9 cellular contexts compared by ENCODE assay signal in the genomic region with DNA sequence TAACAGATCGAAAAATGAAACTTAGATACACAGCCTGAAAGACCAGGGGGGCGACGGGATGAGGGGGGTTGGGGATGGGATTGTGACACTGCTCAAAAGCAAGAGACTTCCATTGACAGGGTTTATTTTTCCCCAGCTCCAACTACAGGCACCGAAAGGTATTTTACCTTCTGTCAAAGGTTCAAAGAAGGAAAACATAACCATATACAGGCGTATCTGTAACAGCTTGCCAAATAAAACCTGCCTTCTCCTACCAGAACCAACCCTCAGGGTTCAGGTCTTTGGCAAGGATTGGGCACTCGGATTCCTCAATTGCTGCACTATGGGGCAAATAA. TPM values are rescaled to one million over a fixed set of nuclear protein-coding genes. Genes with fewer than 3 reads are reported as not detected.
A peak's percentile ranks its signal among the peaks of the same experiment; 100 is the strongest.
DNase-seq lines count a peak whose midpoint lies in the region; ATAC-seq and TF ChIP-seq lines count a peak whose summit lies in the region.
"Had no signal": no experiment of that assay in that cellular context is flagged by ENCODE, and none has a peak within 500 bp of the region (broad histone marks: within the 10 kb centered on the region; RNA-seq: fewer than 3 reads in every experiment).

No MANE protein-coding gene starts in this region.

- peak overlapping the region; percentile 92 for H3K27ac Mint-ChIP-seq in chondrocyte (ENCODE audit: unreplicated experiment)
- H3K27ac Mint-ChIP-seq in naive thymus-derived CD4-positive, alpha-beta T cell: no peak overlapping the region

- H3K27me3 Mint-ChIP-seq in chondrocyte (ENCODE audit: low read depth): no peaks in the 10 kb centered on the region
- H3K27me3 Mint-ChIP-seq in naive thymus-derived CD4-positive, alpha-beta T cell: peaks cover 43 to 67% (median 57%) of the 10 kb centered on the region in 5 donors

- intact Hi-C loops in naive thymus-derived CD4-positive, alpha-beta T cell (cut with micrococcal nuclease): no loop called here

- CTCF ChIA-PET in naive thymus-derived CD4-positive, alpha-beta T cell (lab: Charles Lee): no interaction called here

- no peak overlapping the region for H3K27ac ChIP-seq in naive thymus-derived CD4-positive, alpha-beta T cell (ENCODE audit: low read depth, low read length)
- H3K27ac ChIP-seq: thyroid gland had no signal

- no peaks in the 10 kb centered on the region for H3K9me3 Mint-ChIP-seq in chondrocyte (ENCODE audit: low read depth)
- peaks cover 0 to 9% (median 0%) of the 10 kb centered on the region in 11 donors for H3K9me3 Mint-ChIP-seq in naive thymus-derived CD4-positive, alpha-beta T cell

- TF ChIP-seq CTCF in chondrocyte (IDR thresholded peaks at IDR 0.05): no peak

- H3K36me3 ChIP-seq in HAP-1 (replicated peaks): no peaks in the 10 kb centered on the region
- H3K36me3 ChIP-seq in naive thymus-derived CD4-positive, alpha-beta T cell (ENCODE audit: control insufficient read depth in 2 of 3, insufficient read depth in 3 of 3, low read length in 3 of 3): no peaks in the 10 kb centered on the region
- H3K36me3 ChIP-seq: thyroid gland had no signal

- POLR2A ChIA-PET in naive thymus-derived CD4-positive, alpha-beta T cell (lab: Charles Lee): no interaction called here

- peak overlapping the region; percentile 87 for H3K4me3 Mint-ChIP-seq in chondrocyte (ENCODE audit: unreplicated experiment)
- H3K4me3 Mint-ChIP-seq in naive thymus-derived CD4-positive, alpha-beta T cell: peak overlapping the region; percentile 8 to 85 (median 64)

- H3K36me3 Mint-ChIP-seq in chondrocyte (ENCODE audit: low read depth): no peaks in the 10 kb centered on the region
- no peaks in the 10 kb centered on the region for H3K36me3 Mint-ChIP-seq in naive thymus-derived CD4-positive, alpha-beta T cell

- no peak for ATAC-seq in naive thymus-derived CD4-positive, alpha-beta T cell
- no peak for ATAC-seq in HG02884 (IDR thresholded peaks at IDR 0.05; ENCODE audit: unreplicated experiment)
- ATAC-seq in HG02763 (IDR thresholded peaks at IDR 0.05; ENCODE audit: unreplicated experiment): no peak

- peak overlapping the region; percentile 59 for H3K4me3 ChIP-seq in HAP-1
- H3K4me3 ChIP-seq in naive thymus-derived CD4-positive, alpha-beta T cell (ENCODE audit: low read length): no peak overlapping the region

- peaks cover 5% of the 10 kb centered on the region for H3K4me1 ChIP-seq in HAP-1
- no peaks in the 10 kb centered on the region for H3K4me1 ChIP-seq in naive thymus-derived CD4-positive, alpha-beta T cell (ENCODE audit: control insufficient read depth in 2 of 2, insufficient read depth in 2 of 2, low read length in 2 of 2)

- H3K27me3 ChIP-seq in HAP-1 (ENCODE audit: low read depth): peaks cover 7% of the 10 kb centered on the region; the same call in 1 of the 2 replicates
- H3K27me3 ChIP-seq in naive thymus-derived CD4-positive, alpha-beta T cell (ENCODE audit: control insufficient read depth in 2 of 2, insufficient read depth in 2 of 2, low read length in 2 of 2): peaks cover 0 to 5% of the 10 kb centered on the region in 2 donors

- in situ Hi-C loops in HAP-1 (cut with MboI; ENCODE audit: low sequenced_read_pairs): no loop called here

- peaks cover 37% of the 10 kb centered on the region for H3K4me1 Mint-ChIP-seq in chondrocyte (ENCODE audit: low read depth)
- H3K4me1 Mint-ChIP-seq in naive thymus-derived CD4-positive, alpha-beta T cell: peaks cover 0 to 33% (median 30%) of the 10 kb centered on the region in 7 donors

- peak; percentile 2 for DNase-seq in AG08396 (ENCODE audit: low spot score)
- peak in 1 of 2 experiments; percentile 48 for DNase-seq in HAP-1 (ENCODE audit: low spot score in 2 of 2)
- DNase-seq in chondrocyte (ENCODE audit: low spot score): no peak
- no peak for DNase-seq in naive thymus-derived CD4-positive, alpha-beta T cell
- no peak for DNase-seq in activated CD4-positive, CD25-positive, alpha-beta regulatory T cell (lab: John Stamatoyannopoulos, UW)
- DNase-seq in pons (ENCODE audit: low spot score): no peak

- H3K9me3 ChIP-seq in HAP-1: no peaks in the 10 kb centered on the region
- H3K9me3 ChIP-seq in naive thymus-derived CD4-positive, alpha-beta T cell (ENCODE audit: control insufficient read depth in 2 of 3, low read length in 3 of 3): no peaks in the 10 kb centered on the region
- H3K9me3 ChIP-seq: thyroid gland had no signal

RNA-seq across cellular contexts. Expression of gene EPHA7, which starts 1.3 kb away (rescaled TPM):
- 55.4 to 83.5 TPM (median 55.4 TPM) in 3 replicates for total RNA-seq in chondrocyte
- not detected for total RNA-seq in naive thymus-derived CD4-positive, alpha-beta T cell
- not detected for polyA plus RNA-seq in naive thymus-derived CD4-positive, alpha-beta T cell

Comparison
In these comparisons a context has a peak if more than half of its experiments do, and no peak if none do; other contexts are left out.
1. RNA of gene EPHA7, which starts 1.3 kb away (total RNA-seq): 55.4 to 83.5 TPM in chondrocyte; not detected in naive thymus-derived CD4-positive, alpha-beta T cell; every median in the first group is over 10 times any median in the second.